ENCODE assay signal across 10 cellular contexts in the genomic region with DNA sequence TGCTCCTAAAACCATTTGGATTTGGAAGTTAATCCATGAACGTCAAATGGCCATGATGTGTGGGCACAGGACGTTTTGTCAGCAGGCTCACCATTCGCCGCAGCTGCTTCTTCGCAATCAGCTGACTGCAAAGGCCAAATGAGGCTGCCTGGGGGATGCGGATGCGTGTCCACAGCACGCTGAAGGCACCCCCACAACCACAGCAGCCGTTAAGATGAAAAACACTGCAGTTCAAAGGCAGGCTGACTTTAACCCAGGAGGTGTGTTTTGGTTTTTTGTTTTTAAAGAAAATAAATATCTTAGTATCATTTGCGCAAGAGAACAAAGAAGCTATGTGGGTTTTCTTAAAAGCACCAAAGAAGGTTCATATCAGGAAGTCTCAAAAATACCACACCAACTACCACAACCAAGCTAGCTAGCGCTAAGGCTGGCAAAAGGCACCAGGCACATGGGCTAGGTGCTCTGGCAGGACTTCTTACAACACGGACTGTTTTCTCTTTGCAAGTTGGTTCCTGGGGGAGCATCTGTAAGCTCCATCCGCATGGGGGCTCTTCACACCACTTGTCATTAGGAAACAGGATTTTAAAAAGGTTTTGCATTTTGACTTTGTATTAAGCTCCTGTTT. TPM values are rescaled to one million over a fixed set of nuclear protein-coding genes. Genes with fewer than 3 reads are reported as not detected.
DNase-seq lines count a peak whose midpoint lies in the region; ATAC-seq and TF ChIP-seq lines count a peak whose summit lies in the region.
"Had no signal": no experiment of that assay in that cellular context is flagged by ENCODE, and none has a peak within 500 bp of the region (broad histone marks: within the 10 kb centered on the region; RNA-seq: fewer than 3 reads in every experiment).

No MANE protein-coding gene starts in this region.

- peak overlapping the region; percentile 92 to 97 (median 94) for H3K27ac Mint-ChIP-seq in CD4-positive, CD25-positive, alpha-beta regulatory T cell
- peak overlapping the region; percentile 91 for H3K27ac Mint-ChIP-seq in activated naive CD8-positive, alpha-beta T cell

- peak overlapping the region; percentile 68 to 81 (median 79) for H3K4me3 Mint-ChIP-seq in CD4-positive, CD25-positive, alpha-beta regulatory T cell
- H3K4me3 Mint-ChIP-seq in activated naive CD8-positive, alpha-beta T cell = peak overlapping the region; percentile 72
- H3K4me3 Mint-ChIP-seq: neural crest cell had no signal

- no peaks in the 10 kb centered on the region for H3K27me3 ChIP-seq in CD4-positive, CD25-positive, alpha-beta regulatory T cell (ENCODE audit: control insufficient read depth, insufficient read depth, low read length)

- peak; percentile 62 to 96 (median 92) for DNase-seq in CD4-positive, CD25-positive, alpha-beta regulatory T cell
- peak; percentile 63 for DNase-seq in activated CD4-positive, alpha-beta T cell treated with anti-CD3 and anti-CD28 coated beads for 48 hours
- peak; percentile 10 to 49 for DNase-seq in stimulated activated CD4-positive, alpha-beta T cell treated with anti-CD3 and anti-CD28 coated beads, Interleukin-15, amount 100 ng/mL, for 1 hour (ENCODE audit: low read depth in 1 of 2, low spot score in 1 of 2)
- DNase-seq in OCI-M1 (lab: John Stamatoyannopoulos, UW) = no peak
- DNase-seq in GM10266 (ENCODE audit: extremely low spot score) = no peak
- DNase-seq: PC-3 had no signal

- no peak for TF ChIP-seq CTCF in GM10266 (IDR thresholded peaks at IDR 0.05; ENCODE audit: control insufficient read depth, insufficient read depth, low read depth, missing control alignments)

- no peaks in the 10 kb centered on the region for H3K27me3 Mint-ChIP-seq in CD4-positive, CD25-positive, alpha-beta regulatory T cell
- H3K27me3 Mint-ChIP-seq in activated naive CD8-positive, alpha-beta T cell = no peaks in the 10 kb centered on the region

- H3K4me1 Mint-ChIP-seq in CD4-positive, CD25-positive, alpha-beta regulatory T cell = peaks cover 7 to 48% (median 26%) of the 10 kb centered on the region in 4 donors
- H3K4me1 Mint-ChIP-seq in activated naive CD8-positive, alpha-beta T cell (ENCODE audit: low read depth) = peaks cover 75% of the 10 kb centered on the region
- H3K4me1 Mint-ChIP-seq: neural crest cell had no signal

- peaks cover 18% of the 10 kb centered on the region for H3K36me3 Mint-ChIP-seq in CD4-positive, CD25-positive, alpha-beta regulatory T cell
- peaks cover 17% of the 10 kb centered on the region for H3K36me3 Mint-ChIP-seq in activated naive CD8-positive, alpha-beta T cell

- H3K9me3 ChIP-seq in CD4-positive, CD25-positive, alpha-beta regulatory T cell (ENCODE audit: control insufficient read depth in 2 of 2, low read length in 2 of 2) = no peaks in the 10 kb centered on the region

- peak overlapping the region; percentile 79 for H3K27ac ChIP-seq in CD4-positive, CD25-positive, alpha-beta regulatory T cell (ENCODE audit: insufficient read depth, low read length, poor library complexity, severe bottlenecking)

- no peaks in the 10 kb centered on the region for H3K9me3 Mint-ChIP-seq in CD4-positive, CD25-positive, alpha-beta regulatory T cell
- no peaks in the 10 kb centered on the region for H3K9me3 Mint-ChIP-seq in activated naive CD8-positive, alpha-beta T cell (ENCODE audit: low read depth)
- H3K9me3 Mint-ChIP-seq: neural crest cell had no signal

- peak overlapping the region; percentile 64 for H3K4me3 ChIP-seq in CD4-positive, CD25-positive, alpha-beta regulatory T cell (ENCODE audit: low read depth, low read length)

- peaks cover 45% of the 10 kb centered on the region for H3K4me1 ChIP-seq in CD4-positive, CD25-positive, alpha-beta regulatory T cell (ENCODE audit: control insufficient read depth, insufficient read depth, low read length, poor library complexity, severe bottlenecking)

- ATAC-seq in CD4-positive, CD25-positive, alpha-beta regulatory T cell (ENCODE audit: low read depth in 2 of 2) = peak; percentile 92 to 94
- ATAC-seq in GM21423 (IDR thresholded peaks at IDR 0.05; ENCODE audit: unreplicated experiment) = no peak
- no peak for ATAC-seq in HG03565 (IDR thresholded peaks at IDR 0.05; ENCODE audit: unreplicated experiment)
- ATAC-seq: PC-3 had no signal

- H3K36me3 ChIP-seq in CD4-positive, CD25-positive, alpha-beta regulatory T cell (ENCODE audit: control insufficient read depth, insufficient read depth, low read length) = peaks cover 53% of the 10 kb centered on the region

RNA-seq across cellular contexts. Expression of a gene that starts 22.3 kb away (rescaled TPM):
- total RNA-seq in CD4-positive, CD25-positive, alpha-beta regulatory T cell = 351 TPM
- 100 to 1,000 TPM; 210 to 266 (median 227) TPM for polyA plus RNA-seq in CD4-positive, CD25-positive, alpha-beta regulatory T cell

RNA-seq across cellular contexts. Expression of a gene that starts 42.8 kb away (rescaled TPM):
- total RNA-seq in CD4-positive, CD25-positive, alpha-beta regulatory T cell = 58.0 TPM
- 10 to 100 TPM; 39.6 to 49.3 (median 42.5) TPM for polyA plus RNA-seq in CD4-positive, CD25-positive, alpha-beta regulatory T cell

Comparison
In these comparisons a context has a peak if more than half of its experiments do, and no peak if none do; other contexts are left out.
1. ATAC-seq: peak in CD4-positive, CD25-positive, alpha-beta regulatory T cell (2 of 2); none in GM21423 (single experiment) and HG03565 (single experiment).
2. DNase-seq: peak in CD4-positive, CD25-positive, alpha-beta regulatory T cell (3 of 3), activated CD4-positive, alpha-beta T cell treated with anti-CD3 and anti-CD28 coated beads for 48 hours (single experiment) and stimulated activated CD4-positive, alpha-beta T cell treated with anti-CD3 and anti-CD28 coated beads, Interleukin-15, amount 100 ng/mL, for 1 hour (2 of 2); none in OCI-M1 (single experiment) and GM10266 (single experiment).